8 cellular contexts compared by ENCODE assay signal in genomic region chr2:47401789-47402554, GRCh38. TPM values are rescaled to one million over a fixed set of nuclear protein-coding genes. Genes with fewer than 3 reads are reported as not detected.
DNase-seq lines count a peak whose midpoint lies in the region; ATAC-seq and TF ChIP-seq lines count a peak whose summit lies in the region.

No MANE protein-coding gene starts in this region.

- no peak for TF ChIP-seq EP300 in neural cell (conservative IDR thresholded peaks at IDR 0.05; ENCODE audit: poor library complexity, severe bottlenecking)

- no peaks in the 10 kb centered on the region for H3K27me3 ChIP-seq in CD4-positive, alpha-beta T cell (ENCODE audit: control insufficient read depth, insufficient read depth, low read length)
- no peaks in the 10 kb centered on the region for H3K27me3 ChIP-seq in dorsolateral prefrontal cortex
- no peaks in the 10 kb centered on the region for H3K27me3 ChIP-seq in neural cell (ENCODE audit: insufficient read depth, low read depth, low read length)

- DNase-seq in CD4-positive, alpha-beta T cell, result no peak
- DNase-seq in NCI-H748 (lab: John Stamatoyannopoulos, UW; ENCODE audit: unreplicated experiment) (peak; percentile 44), dorsolateral prefrontal cortex (no peak), RPMI8226 (no peak), omental fat pad (ENCODE audit: low spot score) (no peak), hippocampal formation (lab: John Stamatoyannopoulos, UW) (no peak)

- peak overlapping the region; percentile 50 for H3K4me2 ChIP-seq in neural cell (ENCODE audit: low read length)

- no peaks in the 10 kb centered on the region for H3K36me3 ChIP-seq in neural cell (ENCODE audit: insufficient read depth, low read length)

- H3K9me3 Mint-ChIP-seq in CD4-positive, alpha-beta T cell, result no peaks in the 10 kb centered on the region

- peak overlapping the region; percentile 93 for H3K27ac Mint-ChIP-seq in CD4-positive, alpha-beta T cell

- POLR2A ChIA-PET in CD4-positive, alpha-beta T cell (lab: Charles Lee), result interaction anchor here (0.7 to 1.3 kb wide), 6 partner anchors 14 to 1046 kb away, joined by 3 to 8 read pairs (median 6); partner anchors contain the start of genes FBXO11 and MSH6

- no peaks in the 10 kb centered on the region for H3F3A ChIP-seq in neural cell (ENCODE audit: insufficient read depth, low read length, poor library complexity, severe bottlenecking)

- CTCF ChIA-PET in CD4-positive, alpha-beta T cell (lab: Charles Lee), result interaction anchor here (1.8 kb wide), 1 partner anchor 14 kb away, joined by 6 read pairs; no protein-coding TSS in a partner anchor

- intact Hi-C loops in CD4-positive, alpha-beta T cell (cut with DNase I, micrococcal nuclease), result loop anchor here in 1 of 2 experiments (2.0 to 10.0 kb wide), 3 partner anchors 381 to 1033 kb away; partner anchors contain the start of genes MCFD2 and MSH6
- intact Hi-C loops in dorsolateral prefrontal cortex (cut with DNase I), result no loop called here

- H3K4me3 ChIP-seq in dorsolateral prefrontal cortex, result peak overlapping the region; percentile 60 to 100 (median 96)
- H3K4me3 ChIP-seq in neural cell (ENCODE audit: low read length), result peak overlapping the region; percentile 100

- H2AFZ ChIP-seq in neural cell (ENCODE audit: low read depth, low read length), result peak overlapping the region; percentile 48

- no peaks in the 10 kb centered on the region for H3K9me3 ChIP-seq in CD4-positive, alpha-beta T cell (ENCODE audit: control insufficient read depth, low read length)
- no peaks in the 10 kb centered on the region for H3K9me3 ChIP-seq in neural cell (ENCODE audit: low read length)

- H3K4me3 Mint-ChIP-seq in CD4-positive, alpha-beta T cell, result peak overlapping the region; percentile 99

- peak overlapping the region; percentile 26 for H3K27ac ChIP-seq in CD4-positive, alpha-beta T cell (ENCODE audit: low read depth, low read length)
- H3K27ac ChIP-seq in dorsolateral prefrontal cortex, result peak overlapping the region in 51 of 59 donors; percentile 21 to 88 (median 73)
- H3K27ac ChIP-seq in neural cell (ENCODE audit: low read length), result peak overlapping the region; percentile 72

- no peaks in the 10 kb centered on the region for H3K9me2 ChIP-seq in neural cell (ENCODE audit: insufficient read depth, low read length)

- TF ChIP-seq CTCF in CD4-positive, alpha-beta T cell (IDR thresholded peaks at IDR 0.05), result no peak
- TF ChIP-seq CTCF in dorsolateral prefrontal cortex (IDR thresholded peaks at IDR 0.05 in 54 of 56, conservative IDR thresholded peaks at IDR 0.05 in 2 of 56; ENCODE audit: low read depth in 1 of 56, partially characterized antibody in 56 of 56), result no peak
- TF ChIP-seq CTCF in neural cell (IDR thresholded peaks at IDR 0.05; ENCODE audit: poor library complexity, severe bottlenecking), result no peak
- TF ChIP-seq CTCF in omental fat pad (IDR thresholded peaks at IDR 0.05), result no peak

- peaks cover 19% of the 10 kb centered on the region for H3K79me2 ChIP-seq in neural cell (replicated peaks; ENCODE audit: insufficient read depth, low read length)

- H3K4me1 Mint-ChIP-seq in CD4-positive, alpha-beta T cell (ENCODE audit: low read depth), result peaks cover 32% of the 10 kb centered on the region

- H4K20me1 ChIP-seq in neural cell (ENCODE audit: insufficient read depth), result no peaks in the 10 kb centered on the region

- no peak for ATAC-seq in CD4-positive, alpha-beta T cell (ENCODE audit: poor library complexity)
- ATAC-seq in omental fat pad (ENCODE audit: low FRiP score), result no peak
- no peak for ATAC-seq in HG03565 (IDR thresholded peaks at IDR 0.05; ENCODE audit: unreplicated experiment)

- peak overlapping the region; percentile 62 for H3K9ac ChIP-seq in neural cell (ENCODE audit: low read length)

- TF ChIP-seq RAD21 in neural cell (conservative IDR thresholded peaks at IDR 0.05), result no peak

- H3K27me3 Mint-ChIP-seq in CD4-positive, alpha-beta T cell, result no peaks in the 10 kb centered on the region

- peaks cover 26% of the 10 kb centered on the region for H3K36me3 Mint-ChIP-seq in CD4-positive, alpha-beta T cell (ENCODE audit: low read depth)

TF ChIP-seq in neural cell, 6 proteins besides CTCF, POLR2A, EP300 and RAD21:
- TF ChIP-seq SMC3 (conservative IDR thresholded peaks at IDR 0.05; ENCODE audit: poor library complexity), result no peak
- TF ChIP-seq, protein P1, sequence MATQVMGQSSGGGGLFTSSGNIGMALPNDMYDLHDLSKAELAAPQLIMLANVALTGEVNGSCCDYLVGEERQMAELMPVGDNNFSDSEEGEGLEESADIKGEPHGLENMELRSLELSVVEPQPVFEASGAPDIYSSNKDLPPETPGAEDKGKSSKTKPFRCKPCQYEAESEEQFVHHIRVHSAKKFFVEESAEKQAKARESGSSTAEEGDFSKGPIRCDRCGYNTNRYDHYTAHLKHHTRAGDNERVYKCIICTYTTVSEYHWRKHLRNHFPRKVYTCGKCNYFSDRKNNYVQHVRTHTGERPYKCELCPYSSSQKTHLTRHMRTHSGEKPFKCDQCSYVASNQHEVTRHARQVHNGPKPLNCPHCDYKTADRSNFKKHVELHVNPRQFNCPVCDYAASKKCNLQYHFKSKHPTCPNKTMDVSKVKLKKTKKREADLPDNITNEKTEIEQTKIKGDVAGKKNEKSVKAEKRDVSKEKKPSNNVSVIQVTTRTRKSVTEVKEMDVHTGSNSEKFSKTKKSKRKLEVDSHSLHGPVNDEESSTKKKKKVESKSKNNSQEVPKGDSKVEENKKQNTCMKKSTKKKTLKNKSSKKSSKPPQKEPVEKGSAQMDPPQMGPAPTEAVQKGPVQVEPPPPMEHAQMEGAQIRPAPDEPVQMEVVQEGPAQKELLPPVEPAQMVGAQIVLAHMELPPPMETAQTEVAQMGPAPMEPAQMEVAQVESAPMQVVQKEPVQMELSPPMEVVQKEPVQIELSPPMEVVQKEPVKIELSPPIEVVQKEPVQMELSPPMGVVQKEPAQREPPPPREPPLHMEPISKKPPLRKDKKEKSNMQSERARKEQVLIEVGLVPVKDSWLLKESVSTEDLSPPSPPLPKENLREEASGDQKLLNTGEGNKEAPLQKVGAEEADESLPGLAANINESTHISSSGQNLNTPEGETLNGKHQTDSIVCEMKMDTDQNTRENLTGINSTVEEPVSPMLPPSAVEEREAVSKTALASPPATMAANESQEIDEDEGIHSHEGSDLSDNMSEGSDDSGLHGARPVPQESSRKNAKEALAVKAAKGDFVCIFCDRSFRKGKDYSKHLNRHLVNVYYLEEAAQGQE (IDR thresholded peaks at IDR 0.05; ENCODE audit: borderline replicate concordance), result no peak

RNA-seq across cellular contexts. Expression of gene MSH2, which starts 1.0 kb away (rescaled TPM):
- total RNA-seq in CD4-positive, alpha-beta T cell, result 1 to 10 TPM; 7.1 to 8.2 TPM
- total RNA-seq in dorsolateral prefrontal cortex (10 to 100 TPM; 19.7 to 57.3 (median 39.9) TPM), omental fat pad (10 to 100 TPM in 1 of 4 donors, 1 to 10 TPM in 3; 5.2 to 11.2 (median 7.0) TPM)
- 93.3 and 105 TPM in 2 replicates for polyA plus RNA-seq in neural cell
- 141 and 155 TPM in 2 replicates for polyA minus RNA-seq in neural cell

RNA-seq across cellular contexts. Expression of gene EPCAM, which starts 32.9 kb away (rescaled TPM):
- total RNA-seq in CD4-positive, alpha-beta T cell, result not detected
- total RNA-seq in dorsolateral prefrontal cortex, result 10 to 100 TPM in 2 of 120 experiments, 1 to 10 TPM in 104, under 1 TPM in 10, not detected in 4; 0.62 to 11.2 (median 1.9) TPM
- 4.8 and 7.7 TPM in 2 replicates for polyA plus RNA-seq in neural cell
- polyA minus RNA-seq in neural cell, result 2.7 and 5.3 TPM in 2 replicates
- under 1 TPM in 1 of 4 donors, not detected in 3; 0.46 TPM for total RNA-seq in omental fat pad
